In the genomic region with DNA sequence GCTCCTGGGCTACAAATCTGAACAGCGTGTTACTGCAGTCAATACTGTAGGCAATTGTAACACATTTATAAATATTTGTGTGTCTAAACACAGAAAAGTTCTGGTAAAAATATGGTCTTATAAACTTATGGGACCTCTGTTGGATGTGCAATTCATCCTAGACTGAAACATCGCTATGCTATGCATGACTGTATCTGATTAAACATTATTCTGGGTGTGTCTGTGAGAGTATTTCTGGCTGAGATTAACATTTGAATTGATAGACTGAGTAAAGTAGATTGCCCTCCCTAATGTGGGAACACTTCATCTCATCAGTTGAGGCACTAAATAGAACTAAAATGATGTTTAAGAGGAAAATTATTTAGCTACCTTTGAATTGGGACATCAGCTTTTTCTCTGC, we compare ENCODE assay signal across 28 cellular contexts. TPM values are rescaled to one million over a fixed set of nuclear protein-coding genes. Genes with fewer than 3 reads are reported as not detected.
A peak's percentile ranks its signal among the peaks of the same experiment; 100 is the strongest.
DNase-seq lines count a peak whose midpoint lies in the region; ATAC-seq, FAIRE-seq and TF ChIP-seq lines count a peak whose summit lies in the region.
"Had no signal": no experiment of that assay in that cellular context is flagged by ENCODE, and none has a peak within 500 bp of the region (broad histone marks: within the 10 kb centered on the region; RNA-seq: fewer than 3 reads in every experiment).

No MANE protein-coding gene starts in this region.

- BruUV-seq in mammary epithelial cell (replicated peaks; lab: Mats Ljungman, UMichigan) = no TSS peak
- BruUV-seq in MCF 10A (replicated peaks; lab: Mats Ljungman, UMichigan) = no TSS peak

- in situ Hi-C loops in mammary epithelial cell (cut with MboI; ENCODE audit: low sequenced_read_pairs in 2 of 2) = no loop called here

- no peak for DNase-seq in mammary epithelial cell
- no peak for DNase-seq in MCF 10A (ENCODE audit: unreplicated experiment)
- DNase-seq in bronchial epithelial cell (ENCODE audit: low read depth) = peak; percentile 65
- DNase-seq in foreskin keratinocyte = peak; percentile 25 to 45
- DNase-seq in foreskin fibroblast = no peak
- no peak for DNase-seq in activated CD8-positive, alpha-beta memory T cell treated with anti-CD3 and anti-CD28 coated beads, Interleukin-2, amount 50 U/mL, for 4 hours
- DNase-seq: ACHN; AML-193; BE2C; Calu3; CD4-positive, alpha-beta T cell; CD8-positive, alpha-beta memory T cell; COR-L47; DMS53; DMS79 treated with DMSO at 0.1 percent for 48 hours; GF-D8; GOT3 had no signal

- no peak overlapping the region for H2AFZ ChIP-seq in mammary epithelial cell (ENCODE audit: low read depth, low read length)

- H3K27ac ChIP-seq in mammary epithelial cell (ENCODE audit: insufficient read depth, low read depth, low read length) (peak overlapping the region; percentile 7), foreskin keratinocyte (no peak overlapping the region)
- H3K27ac ChIP-seq: 22Rv1; BLaER1 treated with 17β-estradiol and CSF1 and Interleukin-3, amounts not matched to agents 10 nM and 100 nM had no signal

- H3K9ac ChIP-seq in mammary epithelial cell (ENCODE audit: insufficient read depth, low read length) = no peak overlapping the region
- H3K9ac ChIP-seq: BLaER1 treated with 17β-estradiol and CSF1 and Interleukin-3, amounts not matched to agents 10 nM and 100 nM had no signal

- H4K20me1 ChIP-seq in mammary epithelial cell (ENCODE audit: insufficient read depth, low read length) = no peaks in the 10 kb centered on the region
- H4K20me1 ChIP-seq: BLaER1 treated with 17β-estradiol and CSF1 and Interleukin-3, amounts not matched to agents 10 nM and 100 nM had no signal

- H3K4me1 ChIP-seq in mammary epithelial cell (ENCODE audit: insufficient read depth, low read length) = no peaks in the 10 kb centered on the region
- no peaks in the 10 kb centered on the region for H3K4me1 ChIP-seq in foreskin keratinocyte
- H3K4me1 ChIP-seq: BE2C; BLaER1 treated with 17β-estradiol and CSF1 and Interleukin-3, amounts not matched to agents 10 nM and 100 nM; HAP-1 had no signal

- H3K4me2 ChIP-seq in mammary epithelial cell (ENCODE audit: insufficient read depth, low read depth, low read length) = no peak overlapping the region
- H3K4me2 ChIP-seq: BLaER1 treated with 17β-estradiol and CSF1 and Interleukin-3, amounts not matched to agents 10 nM and 100 nM had no signal

- H3K4me3 Mint-ChIP-seq in MCF 10A (ENCODE audit: unreplicated experiment) = no peak overlapping the region
- H3K4me3 Mint-ChIP-seq: CD14-positive monocyte; CD4-positive, alpha-beta T cell; CD8-positive, alpha-beta memory T cell had no signal

- no peak for FAIRE-seq in bronchial epithelial cell (lab: Jason Lieb, UNC)
- FAIRE-seq: GM12891, GM18507, H54 had no signal

- no peaks in the 10 kb centered on the region for H3K9me3 ChIP-seq in mammary epithelial cell (replicated peaks; ENCODE audit: insufficient read depth, low read length)
- H3K9me3 ChIP-seq: BE2C; BLaER1 treated with 17β-estradiol and CSF1 and Interleukin-3, amounts not matched to agents 10 nM and 100 nM; HAP-1 had no signal

- H3K9me3 Mint-ChIP-seq in MCF 10A (ENCODE audit: unreplicated experiment) = no peaks in the 10 kb centered on the region

- H3K27ac Mint-ChIP-seq in MCF 10A (ENCODE audit: low read depth, unreplicated experiment) = no peak overlapping the region
- H3K27ac Mint-ChIP-seq: CD14-positive monocyte; CD4-positive, alpha-beta T cell; CD8-positive, alpha-beta memory T cell had no signal

- H3K27me3 ChIP-seq in mammary epithelial cell (ENCODE audit: insufficient read depth, low read length) = no peaks in the 10 kb centered on the region
- H3K27me3 ChIP-seq in bronchial epithelial cell (ENCODE audit: control insufficient read depth, insufficient read depth, low read length) = no peaks in the 10 kb centered on the region
- H3K27me3 ChIP-seq in foreskin keratinocyte = no peaks in the 10 kb centered on the region
- H3K27me3 ChIP-seq: BE2C; BLaER1 treated with 17β-estradiol and CSF1 and Interleukin-3, amounts not matched to agents 10 nM and 100 nM had no signal

- H3K36me3 ChIP-seq in mammary epithelial cell (ENCODE audit: insufficient read depth, low read length) = no peaks in the 10 kb centered on the region
- H3K36me3 ChIP-seq in bronchial epithelial cell (ENCODE audit: control insufficient read depth, insufficient read depth, low read length) = no peaks in the 10 kb centered on the region
- H3K36me3 ChIP-seq: BE2C; BLaER1 treated with 17β-estradiol and CSF1 and Interleukin-3, amounts not matched to agents 10 nM and 100 nM; HAP-1 had no signal

- 75% methylated on average over 2 of the region's 2 CpGs for WGBS in mammary epithelial cell (ENCODE audit: low coverage, missing lambda C conversion rate)

- no peaks in the 10 kb centered on the region for H3K36me3 Mint-ChIP-seq in MCF 10A (ENCODE audit: insufficient read depth, unreplicated experiment)
- H3K36me3 Mint-ChIP-seq: CD14-positive monocyte; CD8-positive, alpha-beta memory T cell had no signal

- TF ChIP-seq CTCF in mammary epithelial cell (conservative IDR thresholded peaks at IDR 0.05 in 1 of 2, IDR thresholded peaks at IDR 0.05 in 1 of 2; ENCODE audit: extremely low read depth in 1 of 2, insufficient read depth in 1 of 2, low read depth in 1 of 2, low read length in 2 of 2) (no peak), MCF 10A (IDR thresholded peaks at IDR 0.05; ENCODE audit: unreplicated experiment) (no peak), bronchial epithelial cell (IDR thresholded peaks at IDR 0.05; ENCODE audit: insufficient read depth, low read length, severe bottlenecking) (no peak), foreskin keratinocyte (conservative IDR thresholded peaks at IDR 0.05) (no peak), foreskin fibroblast (IDR thresholded peaks at IDR 0.05; ENCODE audit: low read depth, low read length) (no peak)

- no peaks in the 10 kb centered on the region for H3K27me3 Mint-ChIP-seq in MCF 10A (ENCODE audit: insufficient read depth, unreplicated experiment)
- H3K27me3 Mint-ChIP-seq: CD4-positive, alpha-beta T cell; CD8-positive, alpha-beta memory T cell had no signal

- H3K4me1 Mint-ChIP-seq in MCF 10A (ENCODE audit: insufficient read depth, unreplicated experiment) = peaks cover 9% of the 10 kb centered on the region
- H3K4me1 Mint-ChIP-seq: CD14-positive monocyte; CD8-positive, alpha-beta memory T cell had no signal

- no peaks in the 10 kb centered on the region for H3K79me2 ChIP-seq in mammary epithelial cell (ENCODE audit: insufficient read depth, low read length)

- CTCF ChIA-PET in mammary epithelial cell (lab: Charles Lee; ENCODE audit: low non-redundant PET) = no interaction called here
- CTCF ChIA-PET in MCF 10A (lab: Yijun Ruan, JAX) = no interaction called here

- H3K4me3 ChIP-seq in mammary epithelial cell (replicated peaks in 1 of 3; ENCODE audit: insufficient read depth in 1 of 3, low read depth in 2 of 3, low read length in 3 of 3) = no peak overlapping the region
- H3K4me3 ChIP-seq in bronchial epithelial cell (ENCODE audit: low read depth, low read length) = no peak overlapping the region
- no peak overlapping the region for H3K4me3 ChIP-seq in foreskin fibroblast (ENCODE audit: low read depth in 1 of 2, low read length in 2 of 2)
- H3K4me3 ChIP-seq: BLaER1 treated with 17β-estradiol and CSF1 and Interleukin-3, amounts not matched to agents 10 nM and 100 nM; HAP-1 had no signal

- POLR2A ChIA-PET in MCF 10A (lab: Yijun Ruan, JAX) = no interaction called here

- dilution Hi-C loops in mammary epithelial cell (cut with HindIII; ENCODE audit: low sequenced_read_pairs) = no loop called here

- ATAC-seq in foreskin keratinocyte (no peak), HG02588 (IDR thresholded peaks at IDR 0.05; ENCODE audit: unreplicated experiment) (no peak), GM19463 (IDR thresholded peaks at IDR 0.05; ENCODE audit: unreplicated experiment) (no peak)

- intact Hi-C loops in mammary epithelial cell (cut with micrococcal nuclease) = no loop called here
- intact Hi-C loops in MCF 10A (cut with micrococcal nuclease) = no loop called here

RNA-seq across cellular contexts. Expression of a gene that starts 24.3 kb away (rescaled TPM):
- not detected for total RNA-seq in mammary epithelial cell
- polyA plus RNA-seq in mammary epithelial cell = not detected
- polyA minus RNA-seq in mammary epithelial cell = not detected
- not detected in 2 replicates for total RNA-seq in MCF 10A (2022)
- total RNA-seq in bronchial epithelial cell = under 0.01 TPM in 1 of 2 replicates, not detected in the other
- total RNA-seq in foreskin keratinocyte = not detected in 2 replicates
- polyA plus RNA-seq in foreskin keratinocyte = not detected in 2 replicates
- total RNA-seq: Calu3; CD4-positive, alpha-beta T cell; CD8-positive, alpha-beta memory T cell; Daoy; G401 had no signal
- polyA plus RNA-seq: CD14-positive monocyte; CD8-positive, alpha-beta memory T cell had no signal

Comparison
In these comparisons a context has a peak if more than half of its experiments do, and no peak if none do; other contexts are left out.
1. DNase-seq: peak in bronchial epithelial cell (single experiment) and foreskin keratinocyte (2 of 2); none in mammary epithelial cell (single experiment), MCF 10A (single experiment), foreskin fibroblast (0 of 2) and activated CD8-positive, alpha-beta memory T cell treated with anti-CD3 and anti-CD28 coated beads, Interleukin-2, amount 50 U/mL, for 4 hours (single experiment).